8 cellular contexts compared by ENCODE assay signal in genomic region chr9:71285191-71285656, GRCh38.
DNase-seq lines count a peak whose midpoint lies in the region; ATAC-seq and TF ChIP-seq lines count a peak whose summit lies in the region.

No MANE protein-coding gene starts in this region.

- no peak overlapping the region for H3K27ac ChIP-seq in CD4-positive, CD25-positive, alpha-beta regulatory T cell (ENCODE audit: insufficient read depth, low read length, poor library complexity, severe bottlenecking)
- no peak overlapping the region for H3K27ac ChIP-seq in WERI-Rb-1
- H3K27ac ChIP-seq in upper lobe of left lung = no peak overlapping the region

- peaks cover 3% of the 10 kb centered on the region for H3K27me3 ChIP-seq in CD4-positive, CD25-positive, alpha-beta regulatory T cell (ENCODE audit: control insufficient read depth, insufficient read depth, low read length)
- H3K27me3 ChIP-seq in WERI-Rb-1 (ENCODE audit: insufficient read depth, low read depth, severe bottlenecking) = no peaks in the 10 kb centered on the region
- H3K27me3 ChIP-seq in upper lobe of left lung = no peaks in the 10 kb centered on the region

- no peaks in the 10 kb centered on the region for H3K36me3 ChIP-seq in CD4-positive, CD25-positive, alpha-beta regulatory T cell (ENCODE audit: control insufficient read depth, insufficient read depth, low read length)
- H3K36me3 ChIP-seq in WERI-Rb-1 = no peaks in the 10 kb centered on the region
- no peaks in the 10 kb centered on the region for H3K36me3 ChIP-seq in upper lobe of left lung

- ATAC-seq in CD4-positive, CD25-positive, alpha-beta regulatory T cell (ENCODE audit: low read depth in 2 of 2) = peak; percentile 46 to 64
- peak; percentile 93 for ATAC-seq in GM18519 (IDR thresholded peaks at IDR 0.05; ENCODE audit: low FRiP score, unreplicated experiment)
- ATAC-seq in HG03039 (IDR thresholded peaks at IDR 0.05; ENCODE audit: unreplicated experiment) = peak; percentile 92
- peak; percentile 68 to 86 for ATAC-seq in upper lobe of left lung (ENCODE audit: low FRiP score in 2 of 2)

- H3K9me3 ChIP-seq in CD4-positive, CD25-positive, alpha-beta regulatory T cell (ENCODE audit: control insufficient read depth in 2 of 2, low read length in 2 of 2) = no peaks in the 10 kb centered on the region
- H3K9me3 ChIP-seq in WERI-Rb-1 (ENCODE audit: severe bottlenecking) (no peaks in the 10 kb centered on the region), upper lobe of left lung (no peaks in the 10 kb centered on the region)

- 44 to 50% methylated on average over 8 of the region's 8 CpGs for WGBS in upper lobe of left lung, 2 donors

- no peak overlapping the region for H3K4me3 Mint-ChIP-seq in CD4-positive, CD25-positive, alpha-beta regulatory T cell

- H3K4me1 ChIP-seq in CD4-positive, CD25-positive, alpha-beta regulatory T cell (ENCODE audit: control insufficient read depth, insufficient read depth, low read length, poor library complexity, severe bottlenecking) = no peaks in the 10 kb centered on the region
- no peaks in the 10 kb centered on the region for H3K4me1 ChIP-seq in upper lobe of left lung

- TF ChIP-seq POLR2A in erythroblast (IDR thresholded peaks at IDR 0.05; ENCODE audit: low read length) (no peak), upper lobe of left lung (IDR thresholded peaks at IDR 0.05) (no peak)

- no peak overlapping the region for H3K4me3 ChIP-seq in CD4-positive, CD25-positive, alpha-beta regulatory T cell (ENCODE audit: low read depth, low read length)
- H3K4me3 ChIP-seq in WERI-Rb-1 (ENCODE audit: low read depth, low read length) (no peak overlapping the region), upper lobe of left lung (no peak overlapping the region)

- peak in 2 of 3 donors; percentile 23 to 61 for DNase-seq in CD4-positive, CD25-positive, alpha-beta regulatory T cell
- DNase-seq in NCI-H2029 (lab: John Stamatoyannopoulos, UW) (peak; percentile 58), WERI-Rb-1 (peak; percentile 55), erythroblast (lab: John Stamatoyannopoulos, UW) (peak; percentile 53 to 75), mucosa of gallbladder (ENCODE audit: low spot score) (peak; percentile 62), upper lobe of left lung (peak in 1 of 2 donors; percentile 24)

- H3K4me1 Mint-ChIP-seq in CD4-positive, CD25-positive, alpha-beta regulatory T cell = peaks cover 0 to 2% (median 0%) of the 10 kb centered on the region in 4 donors

- TF ChIP-seq EP300 in upper lobe of left lung (IDR thresholded peaks at IDR 0.05) = no peak

- no peaks in the 10 kb centered on the region for H3K36me3 Mint-ChIP-seq in CD4-positive, CD25-positive, alpha-beta regulatory T cell

- no peak overlapping the region for H3K27ac Mint-ChIP-seq in CD4-positive, CD25-positive, alpha-beta regulatory T cell

- peaks cover 0 to 2% (median 0%) of the 10 kb centered on the region in 7 donors for H3K9me3 Mint-ChIP-seq in CD4-positive, CD25-positive, alpha-beta regulatory T cell

- no peaks in the 10 kb centered on the region for H3K27me3 Mint-ChIP-seq in CD4-positive, CD25-positive, alpha-beta regulatory T cell

- TF ChIP-seq CTCF in WERI-Rb-1 (IDR thresholded peaks at IDR 0.05; ENCODE audit: low read depth, low read length) = peak; percentile 72
- peak; percentile 49 to 81 (median 70) for TF ChIP-seq CTCF in upper lobe of left lung (IDR thresholded peaks at IDR 0.05)
